In the genomic region with DNA sequence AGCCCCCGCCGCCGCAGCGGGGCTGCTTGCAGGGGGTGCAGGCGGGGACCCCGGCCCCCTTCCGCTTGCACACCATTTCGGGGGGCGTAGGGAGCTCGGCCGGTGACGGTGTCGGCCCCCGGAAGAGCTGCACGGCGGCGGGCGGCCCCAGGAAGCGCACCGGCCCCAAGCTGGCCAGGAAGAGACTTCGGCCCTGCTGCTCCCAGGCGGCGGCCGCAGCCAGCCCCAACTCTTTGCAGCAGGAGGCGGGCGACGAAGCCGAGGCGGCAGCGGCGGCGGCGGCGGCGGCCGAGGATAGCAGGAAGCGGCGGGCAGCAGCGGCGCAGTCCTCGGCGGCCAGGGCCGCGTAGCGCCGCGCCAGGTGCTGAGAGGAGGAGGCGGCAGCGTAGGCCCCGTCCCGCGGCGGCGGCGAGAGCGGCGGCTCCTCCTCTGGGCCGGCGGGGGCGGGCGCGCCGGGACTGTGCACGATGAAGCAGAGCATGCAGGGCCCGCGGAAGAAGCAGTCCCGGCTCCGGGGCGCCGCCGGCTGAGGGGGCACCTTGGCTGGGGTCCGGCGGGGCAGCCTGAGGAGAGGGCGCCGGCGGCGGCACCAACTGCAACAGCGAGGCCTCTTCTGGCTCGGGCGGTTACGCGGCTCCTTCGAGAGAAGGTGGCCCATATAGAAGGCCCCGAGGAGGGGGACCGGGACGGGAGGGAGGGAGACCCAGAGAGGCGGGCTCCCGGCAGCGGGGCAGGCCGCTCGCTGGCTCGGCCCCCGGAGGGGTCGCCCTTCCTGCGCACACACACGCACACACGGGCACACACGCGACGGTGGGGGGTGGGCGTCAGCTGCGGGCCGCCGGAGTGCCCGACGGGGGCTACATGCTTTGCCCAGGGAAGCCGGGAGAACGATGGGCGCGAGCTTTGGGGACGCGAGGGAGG, we compare ENCODE assay signal across 1 cellular context.
A peak's percentile ranks its signal among the peaks of the same experiment; 100 is the strongest.
TF ChIP-seq lines count a peak whose summit lies in the region.

No MANE protein-coding gene starts in this region.

TF ChIP-seq in HepG2, 621 proteins besides CTCF, POLR2A, EP300 and RAD21 (continued from another document and continues in another):
- peak; percentile 22; the same call in 1 of the 2 replicates for TF ChIP-seq MAZ (IDR thresholded peaks at IDR 0.05; ENCODE audit: borderline replicate concordance, low read depth, low read length)
- peak; percentile 45; the same call in 1 of the 2 replicates for TF ChIP-seq MAZ (CRISPR knock-in tag; IDR thresholded peaks at IDR 0.05; ENCODE audit: low read depth)
- TF ChIP-seq ZSCAN21 (CRISPR knock-in tag; IDR thresholded peaks at IDR 0.05; ENCODE audit: borderline replicate concordance), result 0 out of 2 replicates have a peak, but pooled peaks have one; percentile 12
- TF ChIP-seq ZNF121 (CRISPR knock-in tag; IDR thresholded peaks at IDR 0.05), result no peak
- TF ChIP-seq CHD4 (IDR thresholded peaks at IDR 0.05; ENCODE audit: borderline replicate concordance, low read length), result no peak
- TF ChIP-seq DNMT1 (CRISPR knock-in tag; IDR thresholded peaks at IDR 0.05), result no peak; the same call in 1 of the 2 replicates
- no peak for TF ChIP-seq SNAI1 (CRISPR knock-in tag; IDR thresholded peaks at IDR 0.05; ENCODE audit: borderline replicate concordance)
- TF ChIP-seq SP4 (CRISPR knock-in tag; IDR thresholded peaks at IDR 0.05), result peak; percentile 8; the same call in 1 of the 2 replicates
- TF ChIP-seq NFKBIZ (CRISPR knock-in tag; IDR thresholded peaks at IDR 0.05), result no peak
- TF ChIP-seq RAD51 (IDR thresholded peaks at IDR 0.05; ENCODE audit: borderline replicate concordance), result no peak
- TF ChIP-seq BRCA1 (CRISPR knock-in tag; IDR thresholded peaks at IDR 0.05), result no peak
- no peak for TF ChIP-seq SMARCE1 (IDR thresholded peaks at IDR 0.05; ENCODE audit: borderline replicate concordance)
- TF ChIP-seq ZNF768 (CRISPR knock-in tag; IDR thresholded peaks at IDR 0.05), result peak; percentile 23; the same call in 1 of the 2 replicates
- TF ChIP-seq ATAD3A (CRISPR knock-in tag; IDR thresholded peaks at IDR 0.05), result no peak
- TF ChIP-seq PHF20 (CRISPR knock-in tag; IDR thresholded peaks at IDR 0.05), result peak; percentile 40; the same call in 1 of the 2 replicates
- no peak for TF ChIP-seq ZNF30 (CRISPR knock-in tag; IDR thresholded peaks at IDR 0.05)
- TF ChIP-seq, protein P1, sequence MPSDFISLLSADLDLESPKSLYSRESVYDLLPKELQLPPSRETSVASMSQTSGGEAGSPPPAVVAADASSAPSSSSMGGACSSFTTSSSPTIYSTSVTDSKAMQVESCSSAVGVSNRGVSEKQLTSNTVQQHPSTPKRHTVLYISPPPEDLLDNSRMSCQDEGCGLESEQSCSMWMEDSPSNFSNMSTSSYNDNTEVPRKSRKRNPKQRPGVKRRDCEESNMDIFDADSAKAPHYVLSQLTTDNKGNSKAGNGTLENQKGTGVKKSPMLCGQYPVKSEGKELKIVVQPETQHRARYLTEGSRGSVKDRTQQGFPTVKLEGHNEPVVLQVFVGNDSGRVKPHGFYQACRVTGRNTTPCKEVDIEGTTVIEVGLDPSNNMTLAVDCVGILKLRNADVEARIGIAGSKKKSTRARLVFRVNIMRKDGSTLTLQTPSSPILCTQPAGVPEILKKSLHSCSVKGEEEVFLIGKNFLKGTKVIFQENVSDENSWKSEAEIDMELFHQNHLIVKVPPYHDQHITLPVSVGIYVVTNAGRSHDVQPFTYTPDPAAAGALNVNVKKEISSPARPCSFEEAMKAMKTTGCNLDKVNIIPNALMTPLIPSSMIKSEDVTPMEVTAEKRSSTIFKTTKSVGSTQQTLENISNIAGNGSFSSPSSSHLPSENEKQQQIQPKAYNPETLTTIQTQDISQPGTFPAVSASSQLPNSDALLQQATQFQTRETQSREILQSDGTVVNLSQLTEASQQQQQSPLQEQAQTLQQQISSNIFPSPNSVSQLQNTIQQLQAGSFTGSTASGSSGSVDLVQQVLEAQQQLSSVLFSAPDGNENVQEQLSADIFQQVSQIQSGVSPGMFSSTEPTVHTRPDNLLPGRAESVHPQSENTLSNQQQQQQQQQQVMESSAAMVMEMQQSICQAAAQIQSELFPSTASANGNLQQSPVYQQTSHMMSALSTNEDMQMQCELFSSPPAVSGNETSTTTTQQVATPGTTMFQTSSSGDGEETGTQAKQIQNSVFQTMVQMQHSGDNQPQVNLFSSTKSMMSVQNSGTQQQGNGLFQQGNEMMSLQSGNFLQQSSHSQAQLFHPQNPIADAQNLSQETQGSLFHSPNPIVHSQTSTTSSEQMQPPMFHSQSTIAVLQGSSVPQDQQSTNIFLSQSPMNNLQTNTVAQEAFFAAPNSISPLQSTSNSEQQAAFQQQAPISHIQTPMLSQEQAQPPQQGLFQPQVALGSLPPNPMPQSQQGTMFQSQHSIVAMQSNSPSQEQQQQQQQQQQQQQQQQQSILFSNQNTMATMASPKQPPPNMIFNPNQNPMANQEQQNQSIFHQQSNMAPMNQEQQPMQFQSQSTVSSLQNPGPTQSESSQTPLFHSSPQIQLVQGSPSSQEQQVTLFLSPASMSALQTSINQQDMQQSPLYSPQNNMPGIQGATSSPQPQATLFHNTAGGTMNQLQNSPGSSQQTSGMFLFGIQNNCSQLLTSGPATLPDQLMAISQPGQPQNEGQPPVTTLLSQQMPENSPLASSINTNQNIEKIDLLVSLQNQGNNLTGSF (CRISPR knock-in tag; IDR thresholded peaks at IDR 0.05), result peak; percentile 9; the same call in 1 of the 2 replicates
- TF ChIP-seq ZNF510 (CRISPR knock-in tag; IDR thresholded peaks at IDR 0.05; ENCODE audit: low read depth), result no peak
- TF ChIP-seq ZKSCAN5 (CRISPR knock-in tag; IDR thresholded peaks at IDR 0.05), result no peak
- no peak for TF ChIP-seq ZFP36L1 (CRISPR knock-in tag; IDR thresholded peaks at IDR 0.05)
- no peak for TF ChIP-seq HMGXB3 (CRISPR knock-in tag; IDR thresholded peaks at IDR 0.05; ENCODE audit: borderline replicate concordance)
- no peak for TF ChIP-seq ZBTB8A (CRISPR knock-in tag; IDR thresholded peaks at IDR 0.05; ENCODE audit: borderline replicate concordance, low read depth)
- TF ChIP-seq SIN3A (IDR thresholded peaks at IDR 0.05; ENCODE audit: borderline replicate concordance, low read depth, low read length), result peak; percentile 38; the same call in 1 of the 2 replicates
- no peak for TF ChIP-seq SP140L (CRISPR knock-in tag; IDR thresholded peaks at IDR 0.05; ENCODE audit: borderline replicate concordance)
- peak; percentile 38; the same call in 1 of the 2 replicates for TF ChIP-seq ZNF703 (CRISPR knock-in tag; IDR thresholded peaks at IDR 0.05; ENCODE audit: borderline replicate concordance)
- TF ChIP-seq NR0B2 (CRISPR knock-in tag; IDR thresholded peaks at IDR 0.05), result no peak
- no peak for TF ChIP-seq NONO (IDR thresholded peaks at IDR 0.05)
- 0 out of 2 replicates have a peak, but pooled peaks have one; percentile 13 for TF ChIP-seq NONO (CRISPR knock-in tag; conservative IDR thresholded peaks at IDR 0.05)
- 0 out of 2 replicates have a peak, but pooled peaks have one; percentile 9 for TF ChIP-seq ZSCAN22 (CRISPR knock-in tag; IDR thresholded peaks at IDR 0.05)
- TF ChIP-seq TEAD3 (CRISPR knock-in tag; optimal IDR thresholded peaks at IDR 0.05; ENCODE audit: borderline replicate concordance), result no peak
- no peak for TF ChIP-seq SETDB1 (CRISPR knock-in tag; IDR thresholded peaks at IDR 0.05; ENCODE audit: borderline replicate concordance)
- no peak for TF ChIP-seq NAIF1 (CRISPR knock-in tag; IDR thresholded peaks at IDR 0.05; ENCODE audit: borderline replicate concordance)
- TF ChIP-seq ZMYM3 (CRISPR knock-in tag; IDR thresholded peaks at IDR 0.05), result no peak
- no peak for TF ChIP-seq GLI4 (CRISPR knock-in tag; IDR thresholded peaks at IDR 0.05; ENCODE audit: borderline replicate concordance)
- no peak for TF ChIP-seq SAP130 (CRISPR knock-in tag; IDR thresholded peaks at IDR 0.05; ENCODE audit: low read depth)
- TF ChIP-seq KDM2A (CRISPR knock-in tag; IDR thresholded peaks at IDR 0.05; ENCODE audit: borderline replicate concordance, low read depth), result 0 out of 2 replicates have a peak, but pooled peaks have one; percentile 1
- TF ChIP-seq ZNF558 (CRISPR knock-in tag; IDR thresholded peaks at IDR 0.05; ENCODE audit: borderline replicate concordance), result peak; percentile 76; the same call in 1 of the 2 replicates
- no peak for TF ChIP-seq XBP1 (CRISPR knock-in tag; IDR thresholded peaks at IDR 0.05)
- no peak for TF ChIP-seq ZNF550 (CRISPR knock-in tag; IDR thresholded peaks at IDR 0.05; ENCODE audit: borderline replicate concordance)
- TF ChIP-seq NBN (conservative IDR thresholded peaks at IDR 0.05), result no peak
- TF ChIP-seq, protein P2, sequence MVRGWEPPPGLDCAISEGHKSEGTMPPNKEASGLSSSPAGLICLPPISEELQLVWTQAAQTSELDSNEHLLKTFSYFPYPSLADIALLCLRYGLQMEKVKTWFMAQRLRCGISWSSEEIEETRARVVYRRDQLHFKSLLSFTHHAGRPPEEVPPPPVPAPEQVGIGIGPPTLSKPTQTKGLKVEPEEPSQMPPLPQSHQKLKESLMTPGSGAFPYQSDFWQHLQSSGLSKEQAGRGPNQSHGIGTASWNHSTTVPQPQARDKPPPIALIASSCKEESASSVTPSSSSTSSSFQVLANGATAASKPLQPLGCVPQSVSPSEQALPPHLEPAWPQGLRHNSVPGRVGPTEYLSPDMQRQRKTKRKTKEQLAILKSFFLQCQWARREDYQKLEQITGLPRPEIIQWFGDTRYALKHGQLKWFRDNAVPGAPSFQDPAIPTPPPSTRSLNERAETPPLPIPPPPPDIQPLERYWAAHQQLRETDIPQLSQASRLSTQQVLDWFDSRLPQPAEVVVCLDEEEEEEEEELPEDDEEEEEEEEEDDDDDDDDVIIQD (CRISPR knock-in tag; IDR thresholded peaks at IDR 0.05; ENCODE audit: low read depth), result no peak
- TF ChIP-seq CEBPG (CRISPR knock-in tag; IDR thresholded peaks at IDR 0.05), result no peak
- TF ChIP-seq ZNF20 (CRISPR knock-in tag; IDR thresholded peaks at IDR 0.05), result no peak
- TF ChIP-seq TBX3 (IDR thresholded peaks at IDR 0.05; ENCODE audit: borderline replicate concordance), result no peak
- no peak for TF ChIP-seq KLF9 (CRISPR knock-in tag; IDR thresholded peaks at IDR 0.05; ENCODE audit: low read depth)
- TF ChIP-seq NR1H2 (CRISPR knock-in tag; IDR thresholded peaks at IDR 0.05; ENCODE audit: borderline replicate concordance, low read depth), result no peak
- TF ChIP-seq JUNB (CRISPR knock-in tag; IDR thresholded peaks at IDR 0.05; ENCODE audit: borderline replicate concordance), result no peak
- no peak for TF ChIP-seq TCF7 (IDR thresholded peaks at IDR 0.05; ENCODE audit: low read depth)
- TF ChIP-seq ASH2L (IDR thresholded peaks at IDR 0.05; ENCODE audit: insufficient read length, low read depth, low read length), result peak; percentile 4
- TF ChIP-seq, protein P3, sequence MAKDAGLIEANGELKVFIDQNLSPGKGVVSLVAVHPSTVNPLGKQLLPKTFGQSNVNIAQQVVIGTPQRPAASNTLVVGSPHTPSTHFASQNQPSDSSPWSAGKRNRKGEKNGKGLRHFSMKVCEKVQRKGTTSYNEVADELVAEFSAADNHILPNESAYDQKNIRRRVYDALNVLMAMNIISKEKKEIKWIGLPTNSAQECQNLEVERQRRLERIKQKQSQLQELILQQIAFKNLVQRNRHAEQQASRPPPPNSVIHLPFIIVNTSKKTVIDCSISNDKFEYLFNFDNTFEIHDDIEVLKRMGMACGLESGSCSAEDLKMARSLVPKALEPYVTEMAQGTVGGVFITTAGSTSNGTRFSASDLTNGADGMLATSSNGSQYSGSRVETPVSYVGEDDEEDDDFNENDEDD (CRISPR knock-in tag; IDR thresholded peaks at IDR 0.05; ENCODE audit: borderline replicate concordance), result no peak
- no peak for TF ChIP-seq PCBP1 (IDR thresholded peaks at IDR 0.05; ENCODE audit: borderline replicate concordance, low read depth, low read length)
- TF ChIP-seq TSC22D2 (CRISPR knock-in tag; IDR thresholded peaks at IDR 0.05; ENCODE audit: borderline replicate concordance), result no peak
- TF ChIP-seq ZNF256 (CRISPR knock-in tag; conservative IDR thresholded peaks at IDR 0.05), result no peak; the same call in 1 of the 2 replicates
- TF ChIP-seq ZSCAN25 (CRISPR knock-in tag; IDR thresholded peaks at IDR 0.05), result no peak
- no peak for TF ChIP-seq ZMAT3 (CRISPR knock-in tag; conservative IDR thresholded peaks at IDR 0.05)
- no peak for TF ChIP-seq ZNF235 (CRISPR knock-in tag; IDR thresholded peaks at IDR 0.05; ENCODE audit: borderline replicate concordance)
- no peak for TF ChIP-seq KLF16 (CRISPR knock-in tag; IDR thresholded peaks at IDR 0.05)
